Comparison of ENCODE assay signal across 19 cellular contexts in the genomic region with DNA sequence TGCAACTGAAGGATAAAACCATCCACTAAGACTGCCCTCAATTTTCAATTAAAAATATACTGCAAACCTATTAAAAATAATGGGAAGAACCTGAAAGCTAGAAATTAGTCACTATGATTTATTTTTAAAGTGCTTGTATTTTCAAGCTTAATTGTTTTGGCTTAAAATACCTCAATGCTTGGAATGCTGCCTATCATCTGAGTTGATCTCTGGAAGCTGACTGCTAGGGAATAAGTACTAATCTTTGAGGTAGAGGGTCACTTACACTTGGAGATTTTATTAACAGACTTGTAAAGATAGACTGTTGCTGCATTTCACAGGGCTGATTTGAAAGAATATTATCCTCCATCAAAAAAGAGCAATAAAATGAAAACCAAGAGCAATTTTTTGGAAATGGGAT. TPM values are rescaled to one million over a fixed set of nuclear protein-coding genes. Genes with fewer than 3 reads are reported as not detected.
"Had no signal": no experiment of that assay in that cellular context is flagged by ENCODE, and none has a peak within 500 bp of the region (broad histone marks: within the 10 kb centered on the region; RNA-seq: fewer than 3 reads in every experiment).

No MANE protein-coding gene starts in this region.

- DNase-seq: IMR-90, Karpas-422, KG1, MM.1S, NCI-H1092 treated with DMSO at 0.1 percent for 48 hours, NCI-H1436, NCI-H1694, NCI-H187 treated with DMSO at 0.1 percent for 48 hours, NCI-H2029 treated with DMSO at 0.1 percent for 48 hours, NCI-H2171, NCI-H226, NCI-H446, NCI-H510A, NCI-H524 treated with DMSO at 0.1 percent for 48 hours, NCI-H69, NCI-H774, SHP77 treated with DMSO at 0.1 percent for 48 hours, SJCRH30 had no signal

- FAIRE-seq: HepG2 had no signal

- H3K27ac ChIP-seq: SJCRH30 had no signal

- H3K9me3 ChIP-seq: SJCRH30 had no signal

- H3K27me3 ChIP-seq: SJCRH30 had no signal

- H3K4me1 ChIP-seq: SJCRH30 had no signal

- H3K36me3 ChIP-seq: SJCRH30 had no signal

- H3K4me3 ChIP-seq: SJCRH30 had no signal

RNA-seq across cellular contexts. Expression of a gene that starts 6.2 kb away (rescaled TPM):
- total RNA-seq: HepG2, IMR-90, SJCRH30 had no signal
- polyA plus RNA-seq: HepG2, IMR-90 had no signal
